ENCODE assay signal across 2 cellular contexts in the genomic region with DNA sequence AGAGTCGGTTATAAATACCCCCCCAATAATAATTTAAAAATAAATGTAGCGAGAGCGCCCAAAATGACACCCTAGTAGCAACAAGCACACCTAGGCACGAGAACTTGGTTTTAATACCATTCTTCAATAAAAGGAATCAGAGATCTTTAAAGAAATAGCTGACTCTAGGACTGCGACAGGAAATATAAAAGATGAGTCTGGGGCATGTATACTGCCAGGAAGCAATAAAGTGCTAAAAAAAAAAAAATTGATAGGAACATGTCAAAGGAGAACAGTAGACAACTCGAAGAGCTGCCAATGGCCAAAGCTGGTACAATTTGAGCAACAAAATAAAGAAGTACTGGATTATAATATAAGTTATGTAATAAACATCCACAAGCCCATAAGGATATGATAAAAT.
TF ChIP-seq lines count a peak whose summit lies in the region.

No MANE protein-coding gene starts in this region.

TF ChIP-seq in GM23338, 12 proteins besides CTCF, POLR2A, EP300 and RAD21:
- TF ChIP-seq ZNF462 (CRISPR knock-in tag; IDR thresholded peaks at IDR 0.05) (no peak), CREB1 (CRISPR knock-in tag; IDR thresholded peaks at IDR 0.05; ENCODE audit: low read depth) (no peak)

TF ChIP-seq in neural cell, 6 proteins besides CTCF, POLR2A, EP300 and RAD21 (continued from another document):
- TF ChIP-seq, protein P1, sequence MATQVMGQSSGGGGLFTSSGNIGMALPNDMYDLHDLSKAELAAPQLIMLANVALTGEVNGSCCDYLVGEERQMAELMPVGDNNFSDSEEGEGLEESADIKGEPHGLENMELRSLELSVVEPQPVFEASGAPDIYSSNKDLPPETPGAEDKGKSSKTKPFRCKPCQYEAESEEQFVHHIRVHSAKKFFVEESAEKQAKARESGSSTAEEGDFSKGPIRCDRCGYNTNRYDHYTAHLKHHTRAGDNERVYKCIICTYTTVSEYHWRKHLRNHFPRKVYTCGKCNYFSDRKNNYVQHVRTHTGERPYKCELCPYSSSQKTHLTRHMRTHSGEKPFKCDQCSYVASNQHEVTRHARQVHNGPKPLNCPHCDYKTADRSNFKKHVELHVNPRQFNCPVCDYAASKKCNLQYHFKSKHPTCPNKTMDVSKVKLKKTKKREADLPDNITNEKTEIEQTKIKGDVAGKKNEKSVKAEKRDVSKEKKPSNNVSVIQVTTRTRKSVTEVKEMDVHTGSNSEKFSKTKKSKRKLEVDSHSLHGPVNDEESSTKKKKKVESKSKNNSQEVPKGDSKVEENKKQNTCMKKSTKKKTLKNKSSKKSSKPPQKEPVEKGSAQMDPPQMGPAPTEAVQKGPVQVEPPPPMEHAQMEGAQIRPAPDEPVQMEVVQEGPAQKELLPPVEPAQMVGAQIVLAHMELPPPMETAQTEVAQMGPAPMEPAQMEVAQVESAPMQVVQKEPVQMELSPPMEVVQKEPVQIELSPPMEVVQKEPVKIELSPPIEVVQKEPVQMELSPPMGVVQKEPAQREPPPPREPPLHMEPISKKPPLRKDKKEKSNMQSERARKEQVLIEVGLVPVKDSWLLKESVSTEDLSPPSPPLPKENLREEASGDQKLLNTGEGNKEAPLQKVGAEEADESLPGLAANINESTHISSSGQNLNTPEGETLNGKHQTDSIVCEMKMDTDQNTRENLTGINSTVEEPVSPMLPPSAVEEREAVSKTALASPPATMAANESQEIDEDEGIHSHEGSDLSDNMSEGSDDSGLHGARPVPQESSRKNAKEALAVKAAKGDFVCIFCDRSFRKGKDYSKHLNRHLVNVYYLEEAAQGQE (IDR thresholded peaks at IDR 0.05; ENCODE audit: borderline replicate concordance): no peak
- no peak for TF ChIP-seq POLR2AphosphoS5 (IDR thresholded peaks at IDR 0.05)
- no peak for TF ChIP-seq SMC3 (conservative IDR thresholded peaks at IDR 0.05; ENCODE audit: poor library complexity)
